In the genomic region with DNA sequence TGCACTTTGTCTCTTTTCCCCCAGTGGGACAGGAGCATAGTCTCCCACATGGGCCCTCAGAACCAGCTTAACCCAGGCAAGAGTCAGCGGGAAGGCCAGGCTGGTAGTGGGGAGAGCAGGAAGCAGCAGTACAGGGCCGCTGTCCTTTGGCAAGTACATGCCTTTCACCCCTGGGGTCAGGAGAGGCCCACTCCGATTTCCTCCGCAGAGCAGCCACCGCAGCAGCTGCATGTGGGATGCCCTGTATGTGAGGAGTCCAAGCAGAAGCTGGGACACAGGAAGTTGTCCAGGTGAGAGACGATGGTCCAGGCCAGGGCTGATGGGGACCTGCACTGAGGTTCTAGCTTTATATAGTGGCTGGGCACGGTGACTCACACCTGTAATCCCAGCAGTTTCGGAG, we compare ENCODE assay signal across 1 cellular context.
TF ChIP-seq lines count a peak whose summit lies in the region.

No MANE protein-coding gene starts in this region.

TF ChIP-seq in HepG2, 621 proteins besides CTCF, POLR2A, EP300 and RAD21:
- TF ChIP-seq SP1 (IDR thresholded peaks at IDR 0.05) (no peak), SP1 (CRISPR knock-in tag; IDR thresholded peaks at IDR 0.05) (no peak), PRDM15 (CRISPR knock-in tag; IDR thresholded peaks at IDR 0.05) (no peak), ZNF17 (CRISPR knock-in tag; IDR thresholded peaks at IDR 0.05) (no peak), ZFY (CRISPR knock-in tag; IDR thresholded peaks at IDR 0.05) (no peak), FOXJ3 (CRISPR knock-in tag; IDR thresholded peaks at IDR 0.05; ENCODE audit: borderline replicate concordance) (no peak), PCBP1 (IDR thresholded peaks at IDR 0.05; ENCODE audit: borderline replicate concordance, low read depth, low read length) (no peak), NR3C1 (CRISPR knock-in tag; IDR thresholded peaks at IDR 0.05) (no peak), SMARCE1 (IDR thresholded peaks at IDR 0.05; ENCODE audit: borderline replicate concordance) (no peak), IRF2 (CRISPR knock-in tag; IDR thresholded peaks at IDR 0.05) (no peak), HIVEP1 (CRISPR knock-in tag; IDR thresholded peaks at IDR 0.05) (no peak), ZBTB39 (CRISPR knock-in tag; IDR thresholded peaks at IDR 0.05) (no peak), ZNF225 (CRISPR knock-in tag; IDR thresholded peaks at IDR 0.05) (no peak), ZNF496 (CRISPR knock-in tag; IDR thresholded peaks at IDR 0.05; ENCODE audit: insufficient replicate concordance) (no peak), NONO (IDR thresholded peaks at IDR 0.05) (no peak), NONO (CRISPR knock-in tag; conservative IDR thresholded peaks at IDR 0.05) (no peak), ZNF12 (CRISPR knock-in tag; IDR thresholded peaks at IDR 0.05) (no peak), TEF (CRISPR knock-in tag; IDR thresholded peaks at IDR 0.05) (no peak), PAF1 (CRISPR knock-in tag; IDR thresholded peaks at IDR 0.05) (no peak)
- TF ChIP-seq, protein P1, sequence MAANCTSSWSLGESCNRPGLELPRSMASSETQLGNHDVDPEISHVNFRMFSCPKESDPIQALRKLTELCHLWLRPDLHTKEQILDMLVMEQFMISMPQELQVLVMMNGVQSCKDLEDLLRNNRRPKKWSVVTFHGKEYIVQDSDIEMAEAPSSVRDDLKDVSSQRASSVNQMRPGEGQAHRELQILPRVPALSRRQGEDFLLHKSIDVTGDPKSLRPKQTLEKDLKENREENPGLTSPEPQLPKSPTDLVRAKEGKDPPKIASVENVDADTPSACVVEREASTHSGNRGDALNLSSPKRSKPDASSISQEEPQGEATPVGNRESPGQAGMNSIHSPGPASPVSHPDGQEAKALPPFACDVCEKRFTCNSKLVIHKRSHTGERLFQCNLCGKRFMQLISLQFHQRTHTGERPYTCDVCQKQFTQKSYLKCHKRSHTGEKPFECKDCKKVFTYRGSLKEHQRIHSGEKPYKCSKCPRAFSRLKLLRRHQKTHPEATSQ (CRISPR knock-in tag; IDR thresholded peaks at IDR 0.05; ENCODE audit: borderline replicate concordance): no peak
- TF ChIP-seq, protein P2, sequence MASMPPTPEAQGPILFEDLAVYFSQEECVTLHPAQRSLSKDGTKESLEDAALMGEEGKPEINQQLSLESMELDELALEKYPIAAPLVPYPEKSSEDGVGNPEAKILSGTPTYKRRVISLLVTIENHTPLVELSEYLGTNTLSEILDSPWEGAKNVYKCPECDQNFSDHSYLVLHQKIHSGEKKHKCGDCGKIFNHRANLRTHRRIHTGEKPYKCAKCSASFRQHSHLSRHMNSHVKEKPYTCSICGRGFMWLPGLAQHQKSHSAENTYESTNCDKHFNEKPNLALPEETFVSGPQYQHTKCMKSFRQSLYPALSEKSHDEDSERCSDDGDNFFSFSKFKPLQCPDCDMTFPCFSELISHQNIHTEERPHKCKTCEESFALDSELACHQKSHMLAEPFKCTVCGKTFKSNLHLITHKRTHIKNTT (CRISPR knock-in tag; IDR thresholded peaks at IDR 0.05): no peak
TF ChIP-seq in HepG2: peak in this region for 0.
